ENCODE assay signal across 36 cellular contexts in genomic region chr15:78662028-78662427, GRCh38. TPM values are rescaled to one million over a fixed set of nuclear protein-coding genes. Genes with fewer than 3 reads are reported as not detected.
"Had no signal": no experiment of that assay in that cellular context is flagged by ENCODE, and none has a peak within 500 bp of the region (broad histone marks: within the 10 kb centered on the region; RNA-seq: fewer than 3 reads in every experiment).

No MANE protein-coding gene starts in this region.

- H3K9me3 ChIP-seq: ascending aorta, breast epithelium, colonic mucosa, esophagus squamous epithelium had no signal

- H3K36me3 Mint-ChIP-seq: activated naive CD4-positive, alpha-beta T cell treated with anti-CD3 and anti-CD28 coated beads, Interleukin-2, amount 10 ng/mL, durations not matched to agents 7 days and 5 days; activated naive CD4-positive, alpha-beta T cell treated with anti-CD3 and anti-CD28 coated beads, Interleukin-2, amount 50 U/mL, for 72 hours; activated naive CD8-positive, alpha-beta T cell treated with anti-CD3 and anti-CD28 coated beads, Interleukin-2, amount 10 ng/mL, durations not matched to agents 7 days and 5 days; brain had no signal

- H3K4me3 Mint-ChIP-seq: activated CD4-positive, alpha-beta memory T cell treated with anti-CD3 and anti-CD28 coated beads, Interleukin-2, amount 10 ng/mL, durations not matched to agents 7 days and 5 days; activated CD4-positive, alpha-beta T cell treated with anti-CD3 and anti-CD28 coated beads, Interleukin-2, amount 10 ng/mL, durations not matched to agents 7 days and 5 days; activated naive CD4-positive, alpha-beta T cell treated with anti-CD3 and anti-CD28 coated beads, Interleukin-2, amount 10 ng/mL, durations not matched to agents 7 days and 5 days; activated naive CD8-positive, alpha-beta T cell treated with anti-CD3 and anti-CD28 coated beads, Interleukin-2, amount 10 ng/mL, durations not matched to agents 7 days and 5 days; activated T-cell treated with anti-CD3 and anti-CD28 coated beads, Interleukin-2, amount 50 U/mL, for 24 hours; activated T-cell treated with anti-CD3 and anti-CD28 coated beads, Interleukin-2, amount 50 U/mL, for 72 hours; brain; WTC11 had no signal

- FAIRE-seq: endometrium, endothelial cell of umbilical vein, TTC549 had no signal

- ATAC-seq: activated naive CD4-positive, alpha-beta T cell treated with anti-CD3 and anti-CD28 coated beads, Interleukin-2, amount 50 U/mL, for 72 hours; activated T-cell treated with anti-CD3 and anti-CD28 coated beads, Interleukin-2, amount 50 U/mL, for 72 hours; WTC11 had no signal

- H3K27ac ChIP-seq: ascending aorta, breast epithelium, cardiac muscle cell, colonic mucosa, epithelial cell of prostate, esophagus squamous epithelium, VCaP had no signal

- H3K4me1 Mint-ChIP-seq: activated CD4-positive, alpha-beta T cell treated with anti-CD3 and anti-CD28 coated beads, Interleukin-2, amount 10 ng/mL, durations not matched to agents 7 days and 5 days; activated naive CD8-positive, alpha-beta T cell treated with anti-CD3 and anti-CD28 coated beads, Interleukin-2, amount 10 ng/mL, durations not matched to agents 7 days and 5 days; brain had no signal

- H3K9me3 Mint-ChIP-seq: activated CD4-positive, alpha-beta memory T cell treated with anti-CD3 and anti-CD28 coated beads, Interleukin-2, amount 10 ng/mL, durations not matched to agents 7 days and 5 days; activated CD4-positive, alpha-beta T cell treated with anti-CD3 and anti-CD28 coated beads, Interleukin-2, amount 10 ng/mL, durations not matched to agents 7 days and 5 days; activated naive CD4-positive, alpha-beta T cell treated with anti-CD3 and anti-CD28 coated beads, Interleukin-2, amount 10 ng/mL, durations not matched to agents 7 days and 5 days; activated naive CD4-positive, alpha-beta T cell treated with anti-CD3 and anti-CD28 coated beads, Interleukin-2, amount 50 U/mL, for 72 hours; activated naive CD8-positive, alpha-beta T cell treated with anti-CD3 and anti-CD28 coated beads, Interleukin-2, amount 10 ng/mL, durations not matched to agents 7 days and 5 days; activated T-cell treated with anti-CD3 and anti-CD28 coated beads, Interleukin-2, amount 50 U/mL, for 24 hours; activated T-cell treated with anti-CD3 and anti-CD28 coated beads, Interleukin-2, amount 50 U/mL, for 72 hours had no signal

- H3K4me3 ChIP-seq: ascending aorta, breast epithelium, cardiac muscle cell, colonic mucosa, esophagus squamous epithelium had no signal

- H3K4me1 ChIP-seq: ascending aorta, breast epithelium, colonic mucosa, esophagus squamous epithelium had no signal

- H3K27me3 ChIP-seq: ascending aorta, breast epithelium, cardiac muscle cell, colonic mucosa, esophagus squamous epithelium had no signal

- H3K27me3 Mint-ChIP-seq: activated T-cell treated with anti-CD3 and anti-CD28 coated beads, Interleukin-2, amount 50 U/mL, for 24 hours had no signal

- DNase-seq: activated CD4-positive, alpha-beta memory T cell treated with anti-CD3 and anti-CD28 coated beads, Interleukin-2, amount 10 ng/mL, durations not matched to agents 7 days and 5 days; activated CD4-positive, alpha-beta T cell treated with anti-CD3 and anti-CD28 coated beads for 1 hour; activated CD4-positive, alpha-beta T cell treated with anti-CD3 and anti-CD28 coated beads for 4 hours; activated CD4-positive, alpha-beta T cell treated with anti-CD3 and anti-CD28 coated beads, Interleukin-2, amount 10 ng/mL, durations not matched to agents 7 days and 5 days; activated CD4-positive, alpha-beta T cell treated with anti-CD3 and anti-CD28 coated beads, Interleukin-2, amount 50 U/mL, for 4 hours; activated CD8-positive, alpha-beta memory T cell treated with anti-CD3 and anti-CD28 coated beads, Interleukin-2, amount 50 U/mL, for 48 hours; activated gamma-delta T cell; activated naive CD4-positive, alpha-beta T cell; activated naive CD4-positive, alpha-beta T cell treated with anti-CD3 and anti-CD28 coated beads, Interleukin-2, amount 10 ng/mL, durations not matched to agents 7 days and 5 days; activated naive CD8-positive, alpha-beta T cell treated with anti-CD3 and anti-CD28 coated beads, Interleukin-2, amount 10 ng/mL, durations not matched to agents 7 days and 5 days; activated T-cell treated with anti-CD3 and anti-CD28 coated beads for 4 hours; activated T-cell treated with anti-CD3 and anti-CD28 coated beads, Interleukin-2, amount 50 U/mL, for 24 hours; activated T-cell treated with anti-CD3 and anti-CD28 coated beads, Interleukin-2, amount 50 U/mL, for 72 hours; central memory CD4-positive, alpha-beta T cell; cerebellar nuclear complex; colonic mucosa; effector CD8-positive, alpha-beta T cell; esophagus squamous epithelium; foreskin melanocyte; head of caudate nucleus; T-helper 2 cell had no signal

- H3K36me3 ChIP-seq: ascending aorta, breast epithelium, cardiac muscle cell, colonic mucosa, esophagus squamous epithelium had no signal

- H3K27ac Mint-ChIP-seq: activated CD4-positive, alpha-beta memory T cell treated with anti-CD3 and anti-CD28 coated beads, Interleukin-2, amount 10 ng/mL, durations not matched to agents 7 days and 5 days; activated CD4-positive, alpha-beta T cell treated with anti-CD3 and anti-CD28 coated beads, Interleukin-2, amount 10 ng/mL, durations not matched to agents 7 days and 5 days; activated naive CD4-positive, alpha-beta T cell treated with anti-CD3 and anti-CD28 coated beads, Interleukin-2, amount 10 ng/mL, durations not matched to agents 7 days and 5 days; activated naive CD4-positive, alpha-beta T cell treated with anti-CD3 and anti-CD28 coated beads, Interleukin-2, amount 50 U/mL, for 72 hours; activated naive CD8-positive, alpha-beta T cell treated with anti-CD3 and anti-CD28 coated beads, Interleukin-2, amount 10 ng/mL, durations not matched to agents 7 days and 5 days; activated T-cell treated with anti-CD3 and anti-CD28 coated beads, Interleukin-2, amount 50 U/mL, for 24 hours; activated T-cell treated with anti-CD3 and anti-CD28 coated beads, Interleukin-2, amount 50 U/mL, for 72 hours; brain; WTC11 had no signal

RNA-seq across cellular contexts. Expression of gene CHRNB4, which starts 21.0 kb away (rescaled TPM):
- total RNA-seq: activated CD4-positive, alpha-beta memory T cell treated with anti-CD3 and anti-CD28 coated beads, Interleukin-2, amount 10 ng/mL, durations not matched to agents 7 days and 5 days; activated CD4-positive, alpha-beta T cell treated with anti-CD3 and anti-CD28 coated beads, Interleukin-2, amount 10 ng/mL, durations not matched to agents 7 days and 5 days; activated naive CD4-positive, alpha-beta T cell treated with anti-CD3 and anti-CD28 coated beads, Interleukin-2, amount 50 U/mL, for 72 hours; activated naive CD8-positive, alpha-beta T cell treated with anti-CD3 and anti-CD28 coated beads, Interleukin-2, amount 10 ng/mL, durations not matched to agents 7 days and 5 days; activated T-cell treated with anti-CD3 and anti-CD28 coated beads, Interleukin-2, amount 50 U/mL, for 72 hours; ascending aorta; breast epithelium; dermis microvascular lymphatic vessel endothelial cell; endothelial cell of umbilical vein; fibroblast of lung; fibroblast of villous mesenchyme; T-helper 1 cell treated with Interleukin-12 subunit alpha and Interleukin-12 subunit beta and Interleukin-4 antibody, amounts not matched to agents 30 ng/mL and 1 ng/mL, for 36 hours had no signal
- polyA plus RNA-seq: cardiac muscle cell, fibroblast of lung had no signal

RNA-seq across cellular contexts. Expression of gene CHRNA3, which starts 41.2 kb away (rescaled TPM):
- total RNA-seq: activated CD4-positive, alpha-beta memory T cell treated with anti-CD3 and anti-CD28 coated beads, Interleukin-2, amount 10 ng/mL, durations not matched to agents 7 days and 5 days; activated CD4-positive, alpha-beta T cell treated with anti-CD3 and anti-CD28 coated beads, Interleukin-2, amount 10 ng/mL, durations not matched to agents 7 days and 5 days; activated naive CD4-positive, alpha-beta T cell treated with anti-CD3 and anti-CD28 coated beads, Interleukin-2, amount 50 U/mL, for 72 hours; activated naive CD8-positive, alpha-beta T cell treated with anti-CD3 and anti-CD28 coated beads, Interleukin-2, amount 10 ng/mL, durations not matched to agents 7 days and 5 days; activated T-cell treated with anti-CD3 and anti-CD28 coated beads, Interleukin-2, amount 50 U/mL, for 72 hours; ascending aorta; dermis microvascular lymphatic vessel endothelial cell; endothelial cell of umbilical vein; fibroblast of lung; fibroblast of villous mesenchyme; T-helper 1 cell treated with Interleukin-12 subunit alpha and Interleukin-12 subunit beta and Interleukin-4 antibody, amounts not matched to agents 30 ng/mL and 1 ng/mL, for 36 hours had no signal
- polyA plus RNA-seq: endothelial cell of umbilical vein, fibroblast of lung had no signal
